In genomic region chr2:464562-465309, GRCh38 we compare ENCODE assay signal across 25 cellular contexts.
DNase-seq lines count a peak whose midpoint lies in the region; ATAC-seq, FAIRE-seq and TF ChIP-seq lines count a peak whose summit lies in the region.
"Had no signal": no experiment of that assay in that cellular context is flagged by ENCODE, and none has a peak within 500 bp of the region (broad histone marks: within the 10 kb centered on the region; RNA-seq: fewer than 3 reads in every experiment).

No MANE protein-coding gene starts in this region.

- no peak overlapping the region for H3K18ac ChIP-seq in H1 (ENCODE audit: extremely low read depth, low read length)

- H4K20me1 ChIP-seq in BLaER1 treated with 17β-estradiol and CSF1 and Interleukin-3, amounts not matched to agents 10 nM and 100 nM = no peaks in the 10 kb centered on the region
- no peaks in the 10 kb centered on the region for H4K20me1 ChIP-seq in H1 (replicated peaks in 1 of 2; ENCODE audit: control insufficient read depth in 1 of 2, insufficient read depth in 2 of 2, low read length in 2 of 2)

- H3K56ac ChIP-seq in H1 (replicated peaks; ENCODE audit: insufficient read length, low read depth, low read length) = no peak overlapping the region

- H3K79me1 ChIP-seq in H1 (ENCODE audit: low read depth, low read length) = no peaks in the 10 kb centered on the region

- H2BK15ac ChIP-seq in H1 (ENCODE audit: low read length) = no peak overlapping the region

- intact Hi-C loops in esophagus squamous epithelium (cut with DNase I) (no loop called here), lower lobe of right lung (cut with DNase I) (no loop called here), sigmoid colon (cut with DNase I) (no loop called here)

- no peak for TF ChIP-seq RAD21 in H1 (IDR thresholded peaks at IDR 0.05 in 1 of 2, conservative IDR thresholded peaks at IDR 0.05 in 1 of 2; ENCODE audit: low read depth in 2 of 2, low read length in 2 of 2)

- H2AK5ac ChIP-seq in H1 (ENCODE audit: low read depth, low read length) = no peak overlapping the region

- H2BK12ac ChIP-seq in H1 (ENCODE audit: low read depth, low read length) = no peak overlapping the region

- peaks cover 6% of the 10 kb centered on the region; the same call in 1 of the 2 replicates for H3K23me2 ChIP-seq in H1 (ENCODE audit: low read depth, low read length)

- FAIRE-seq in GM19239 (lab: Jason Lieb, UNC) (no peak), H1 (lab: Jason Lieb, UNC) (no peak)
- FAIRE-seq: colon, endometrium, GM18507 had no signal

- TF ChIP-seq POLR2A in H1 (IDR thresholded peaks at IDR 0.05; ENCODE audit: control extremely low read depth in 1 of 2, low read depth in 2 of 2, low read length in 2 of 2) (no peak), esophagus squamous epithelium (IDR thresholded peaks at IDR 0.05) (no peak), sigmoid colon (IDR thresholded peaks at IDR 0.05) (no peak)

- no peak overlapping the region for H4K5ac ChIP-seq in H1 (ENCODE audit: insufficient read length, low read depth, low read length)

- H2AFZ ChIP-seq in H1 (ENCODE audit: low read length) = no peak overlapping the region
- H2AFZ ChIP-seq: PC-9 had no signal

- no peak for TF ChIP-seq EP300 in H1 (IDR thresholded peaks at IDR 0.05; ENCODE audit: borderline replicate concordance in 1 of 2, low read depth in 2 of 2, low read length in 2 of 2)
- no peak for TF ChIP-seq EP300 in sigmoid colon (IDR thresholded peaks at IDR 0.05)

- DNase-seq in GM19239 (ENCODE audit: insufficient read length, low spot score) (peak; percentile 27), H1 (ENCODE audit: low read depth in 1 of 2, low spot score in 2 of 2) (no peak), esophagus squamous epithelium (lab: John Stamatoyannopoulos, UW) (no peak), T-cell (no peak), lower lobe of right lung (no peak), sigmoid colon (no peak)
- DNase-seq: activated CD4-positive, alpha-beta T cell treated with anti-CD3 and anti-CD28 coated beads for 1 hour; activated CD8-positive, alpha-beta memory T cell treated with anti-CD3 and anti-CD28 coated beads, Interleukin-2, amount 10 ng/mL, durations not matched to agents 7 days and 5 days; activated naive CD8-positive, alpha-beta T cell treated with anti-CD3 and anti-CD28 coated beads, Interleukin-2, amount 10 ng/mL, durations not matched to agents 7 days and 5 days; body of pancreas; CD8-positive, alpha-beta memory T cell; DMS79 treated with DMSO at 0.1 percent for 48 hours; heart right ventricle; left ventricle myocardium inferior; NCI-H146; NCI-H774; substantia nigra had no signal

- H3K27me3 Mint-ChIP-seq in T-cell = peaks cover 55 to 63% of the 10 kb centered on the region in 2 donors

- no peak overlapping the region for H3K23ac ChIP-seq in H1 (ENCODE audit: insufficient read length)

- no peaks in the 10 kb centered on the region; a peak in 1 of 22 replicates for H3K36me3 ChIP-seq in BLaER1 treated with 17β-estradiol and CSF1 and Interleukin-3, amounts not matched to agents 10 nM and 100 nM
- no peaks in the 10 kb centered on the region for H3K36me3 ChIP-seq in H1 (ENCODE audit: control insufficient read depth in 2 of 4, insufficient read depth in 4 of 4, low read length in 3 of 4)
- H3K36me3 ChIP-seq in esophagus squamous epithelium = no peaks in the 10 kb centered on the region
- no peaks in the 10 kb centered on the region for H3K36me3 ChIP-seq in lower lobe of right lung
- no peaks in the 10 kb centered on the region for H3K36me3 ChIP-seq in sigmoid colon
- H3K36me3 ChIP-seq: heart right ventricle, left ventricle myocardium inferior, vagina had no signal

- WGBS in H1 (ENCODE audit: extremely low coverage in 1 of 2, insufficient coverage in 1 of 2, insufficient read length in 1 of 2, insufficient replicate concordance in 2 of 2, low coverage in 1 of 2, low lambda C conversion rate in 2 of 2, missing lambda C conversion rate in 1 of 2), 2 experiments = 90% methylated on average over 18 of the region's 19 CpGs; no CpG with 5 or more reads in 1 of the 2 experiments
- WGBS in esophagus squamous epithelium, 2 donors = 74% methylated on average over 5 of the region's 19 CpGs; no CpG with 5 or more reads in 1 of the 2 donors
- WGBS in sigmoid colon, 2 donors = 82 to 91% methylated on average over 19 of the region's 19 CpGs

- no peak overlapping the region for H2BK20ac ChIP-seq in H1 (ENCODE audit: low read length)

- TF ChIP-seq CTCF in H1 (IDR thresholded peaks at IDR 0.05; ENCODE audit: control extremely low read depth in 1 of 3, insufficient read depth in 1 of 3, low read depth in 1 of 3, low read length in 3 of 3) (peak in 1 of 3 experiments; percentile 2; a peak in 1 of 4 replicates), esophagus squamous epithelium (IDR thresholded peaks at IDR 0.05) (no peak), lower lobe of right lung (IDR thresholded peaks at IDR 0.05) (no peak), sigmoid colon (IDR thresholded peaks at IDR 0.05) (no peak)

- CTCF ChIA-PET in H1 (lab: Charles Lee; ENCODE audit: partially characterized antibody) (interaction anchor here (0.6 to 1.4 kb wide), 2 partner anchors 28 to 160 kb away, joined by 3 read pairs; no protein-coding TSS in a partner anchor), T-cell (lab: Charles Lee) (no interaction called here)

- no peak overlapping the region for H3K14ac ChIP-seq in H1 (ENCODE audit: insufficient read length)

- peak overlapping the region; percentile 68 to 88 (median 75) for H3K4me2 ChIP-seq in BLaER1 treated with 17β-estradiol and CSF1 and Interleukin-3, amounts not matched to agents 10 nM and 100 nM
- no peak overlapping the region for H3K4me2 ChIP-seq in H1 (ENCODE audit: insufficient read depth in 1 of 2, low read depth in 2 of 2, low read length in 2 of 2)
- H3K4me2 ChIP-seq: PC-9 had no signal

- H3K9me3 Mint-ChIP-seq in T-cell = no peaks in the 10 kb centered on the region
- H3K9me3 Mint-ChIP-seq: activated naive CD8-positive, alpha-beta T cell treated with anti-CD3 and anti-CD28 coated beads, Interleukin-2, amount 10 ng/mL, durations not matched to agents 7 days and 5 days; activated T-helper 17 cell treated with anti-CD3 and anti-CD28 coated beads, Interleukin-2, amount 50 U/mL, for 72 hours; CD8-positive, alpha-beta memory T cell had no signal

- H3K79me2 ChIP-seq in H1 (ENCODE audit: control insufficient read depth in 1 of 2, insufficient read depth in 2 of 2, low read length in 2 of 2) = no peaks in the 10 kb centered on the region

- peak overlapping the region in 1 of 2 donors; percentile 39 for H3K27ac Mint-ChIP-seq in T-cell
- H3K27ac Mint-ChIP-seq: activated CD8-positive, alpha-beta memory T cell treated with anti-CD3 and anti-CD28 coated beads, Interleukin-2, amount 10 ng/mL, durations not matched to agents 7 days and 5 days; activated naive CD8-positive, alpha-beta T cell treated with anti-CD3 and anti-CD28 coated beads, Interleukin-2, amount 10 ng/mL, durations not matched to agents 7 days and 5 days; activated T-helper 17 cell treated with anti-CD3 and anti-CD28 coated beads, Interleukin-2, amount 50 U/mL, for 72 hours had no signal

- H3K9ac ChIP-seq in BLaER1 treated with 17β-estradiol and CSF1 and Interleukin-3, amounts not matched to agents 10 nM and 100 nM = peak overlapping the region in 1 of 11 experiments; percentile 24; a peak in 1 of 22 replicates
- H3K9ac ChIP-seq in H1 (replicated peaks in 1 of 4; ENCODE audit: extremely low read depth in 1 of 4, low read depth in 3 of 4, low read length in 3 of 4) = no peak overlapping the region

- no peaks in the 10 kb centered on the region for H3K36me3 Mint-ChIP-seq in T-cell
- H3K36me3 Mint-ChIP-seq: activated CD8-positive, alpha-beta memory T cell treated with anti-CD3 and anti-CD28 coated beads, Interleukin-2, amount 10 ng/mL, durations not matched to agents 7 days and 5 days; activated naive CD8-positive, alpha-beta T cell treated with anti-CD3 and anti-CD28 coated beads, Interleukin-2, amount 10 ng/mL, durations not matched to agents 7 days and 5 days; CD8-positive, alpha-beta memory T cell had no signal

- no peak overlapping the region for H3K4ac ChIP-seq in H1 (replicated peaks; ENCODE audit: insufficient read length, low read depth, low read length)

- H3K4me1 Mint-ChIP-seq in T-cell = peaks cover 27 to 32% (median 30%) of the 10 kb centered on the region in 3 donors

- no peak overlapping the region for H4K91ac ChIP-seq in H1 (replicated peaks; ENCODE audit: insufficient read length, low read length)

- POLR2A ChIA-PET in H1 (lab: Charles Lee; ENCODE audit: partially characterized antibody) = no interaction called here
- POLR2A ChIA-PET in T-cell (lab: Charles Lee) = no interaction called here

- H3K27me3 ChIP-seq in BLaER1 treated with 17β-estradiol and CSF1 and Interleukin-3, amounts not matched to agents 10 nM and 100 nM = peaks cover 29 to 55% (median 33%) of the 10 kb centered on the region in 11 experiments
- H3K27me3 ChIP-seq in H1 (replicated peaks in 1 of 4; ENCODE audit: control insufficient read depth in 3 of 4, extremely low read depth in 1 of 4, insufficient read depth in 3 of 4, low read length in 3 of 4) (peaks cover 8 to 30% (median 28%) of the 10 kb centered on the region in 4 experiments), esophagus squamous epithelium (peaks cover 6 to 76% (median 12%) of the 10 kb centered on the region in 4 donors), lower lobe of right lung (ENCODE audit: low read depth) (peaks cover 39% of the 10 kb centered on the region), sigmoid colon (peaks cover 14 to 55% (median 43%) of the 10 kb centered on the region in 3 donors)

- peak overlapping the region; percentile 22; the same call in 1 of the 2 replicates for H4K8ac ChIP-seq in H1 (ENCODE audit: extremely low read depth, insufficient read depth, low read length)

- H2BK5ac ChIP-seq in H1 (ENCODE audit: low read depth, low read length) = no peak overlapping the region

- H3K9me3 ChIP-seq in BLaER1 treated with 17β-estradiol and CSF1 and Interleukin-3, amounts not matched to agents 10 nM and 100 nM (replicated peaks in 1 of 11) = peaks cover 16 to 30% (median 23%) of the 10 kb centered on the region in 11 experiments
- H3K9me3 ChIP-seq in H1 (ENCODE audit: insufficient read depth in 2 of 2, low read depth in 1 of 2, low read length in 1 of 2) (no peaks in the 10 kb centered on the region), esophagus squamous epithelium (no peaks in the 10 kb centered on the region), lower lobe of right lung (no peaks in the 10 kb centered on the region), sigmoid colon (no peaks in the 10 kb centered on the region)
- H3K9me3 ChIP-seq: body of pancreas, heart right ventricle, left ventricle myocardium inferior, vagina had no signal

- 0 out of 20 replicates have a peak overlapping the region, but pooled peaks of 1 of the 10 experiments have one; percentile 36 for H3K4me3 ChIP-seq in BLaER1 treated with 17β-estradiol and CSF1 and Interleukin-3, amounts not matched to agents 10 nM and 100 nM
- H3K4me3 ChIP-seq in H1 (ENCODE audit: extremely low read depth in 1 of 4, insufficient read depth in 2 of 4, low read depth in 3 of 4, low read length in 4 of 4) = no peak overlapping the region
- no peak overlapping the region for H3K4me3 ChIP-seq in esophagus squamous epithelium
- no peak overlapping the region for H3K4me3 ChIP-seq in lower lobe of right lung
- no peak overlapping the region for H3K4me3 ChIP-seq in sigmoid colon
- H3K4me3 ChIP-seq: body of pancreas, heart right ventricle, left ventricle myocardium inferior, PC-9, vagina had no signal

- no peak overlapping the region for H3K4me3 Mint-ChIP-seq in T-cell
- H3K4me3 Mint-ChIP-seq: activated CD8-positive, alpha-beta memory T cell treated with anti-CD3 and anti-CD28 coated beads, Interleukin-2, amount 10 ng/mL, durations not matched to agents 7 days and 5 days; activated naive CD8-positive, alpha-beta T cell treated with anti-CD3 and anti-CD28 coated beads, Interleukin-2, amount 10 ng/mL, durations not matched to agents 7 days and 5 days; activated T-helper 17 cell treated with anti-CD3 and anti-CD28 coated beads, Interleukin-2, amount 50 U/mL, for 72 hours; CD8-positive, alpha-beta memory T cell had no signal

- peak overlapping the region in 6 of 11 experiments; percentile 6 to 52 (median 32); a peak in 9 of 22 replicates for H3K27ac ChIP-seq in BLaER1 treated with 17β-estradiol and CSF1 and Interleukin-3, amounts not matched to agents 10 nM and 100 nM
- H3K27ac ChIP-seq in H1 (ENCODE audit: low read depth, low read length) (no peak overlapping the region), esophagus squamous epithelium (no peak overlapping the region), lower lobe of right lung (no peak overlapping the region), sigmoid colon (no peak overlapping the region)
- H3K27ac ChIP-seq: body of pancreas, heart right ventricle, left ventricle myocardium inferior, PC-9, vagina had no signal

- H3K4me1 ChIP-seq in BLaER1 treated with 17β-estradiol and CSF1 and Interleukin-3, amounts not matched to agents 10 nM and 100 nM = peaks cover 30 to 64% (median 52%) of the 10 kb centered on the region in 10 experiments
- H3K4me1 ChIP-seq in H1 (replicated peaks in 1 of 4; ENCODE audit: control insufficient read depth in 3 of 4, insufficient read depth in 4 of 4, low read length in 3 of 4) = peaks cover 0 to 3% (median 1%) of the 10 kb centered on the region in 4 experiments; a peak in 3 of 7 replicates
- peaks cover 0 to 14% (median 0%) of the 10 kb centered on the region in 3 donors for H3K4me1 ChIP-seq in esophagus squamous epithelium
- H3K4me1 ChIP-seq in lower lobe of right lung = peaks cover 8% of the 10 kb centered on the region
- H3K4me1 ChIP-seq in sigmoid colon = peaks cover 0 to 9% (median 2%) of the 10 kb centered on the region in 4 donors

- peak; percentile 54 for ATAC-seq in HG03432 (IDR thresholded peaks at IDR 0.05; ENCODE audit: unreplicated experiment)
- ATAC-seq in T-cell (replicated peaks in 1 of 4) = no peak
- ATAC-seq in lower lobe of right lung = no peak
- ATAC-seq: activated CD8-positive, alpha-beta memory T cell treated with anti-CD3 and anti-CD28 coated beads, Interleukin-2, amount 10 ng/mL, durations not matched to agents 7 days and 5 days; activated T-helper 17 cell treated with anti-CD3 and anti-CD28 coated beads, Interleukin-2, amount 50 U/mL, for 72 hours; body of pancreas; heart right ventricle had no signal

- no peak overlapping the region for H2BK120ac ChIP-seq in H1 (replicated peaks; ENCODE audit: low read depth, low read length)

Comparison
In these comparisons a context has a peak if more than half of its experiments do, and no peak if none do; other contexts are left out.
1. H3K27ac ChIP-seq: peak in BLaER1 treated with 17β-estradiol and CSF1 and Interleukin-3, amounts not matched to agents 10 nM and 100 nM (6 of 11); none in H1 (single experiment), esophagus squamous epithelium (0 of 4), lower lobe of right lung (single experiment) and sigmoid colon (0 of 4).
2. H3K4me2 ChIP-seq: peak in BLaER1 treated with 17β-estradiol and CSF1 and Interleukin-3, amounts not matched to agents 10 nM and 100 nM (11 of 11); none in H1 (0 of 2).